Comparison of ENCODE assay signal across 4 cellular contexts in genomic region chr15:41903782-41904181, GRCh38.
"Had no signal": no experiment of that assay in that cellular context is flagged by ENCODE, and none has a peak within 500 bp of the region (broad histone marks: within the 10 kb centered on the region; RNA-seq: fewer than 3 reads in every experiment).

No MANE protein-coding gene starts in this region.

- H3K4me3 ChIP-seq: body of pancreas, esophagus squamous epithelium, gastroesophageal sphincter, uterus had no signal

- H3K36me3 ChIP-seq: uterus had no signal

- H3K27ac ChIP-seq: uterus had no signal

- H3K4me1 ChIP-seq: uterus had no signal

- H3K27me3 ChIP-seq: body of pancreas, esophagus squamous epithelium, gastroesophageal sphincter, uterus had no signal

- DNase-seq: esophagus squamous epithelium had no signal

- H3K9me3 ChIP-seq: body of pancreas, esophagus squamous epithelium, gastroesophageal sphincter, uterus had no signal
